In genomic region chr1:173424786-173425407, GRCh38 we compare ENCODE assay signal across 26 cellular contexts. TPM values are rescaled to one million over a fixed set of nuclear protein-coding genes. Genes with fewer than 3 reads are reported as not detected.
DNase-seq lines count a peak whose midpoint lies in the region; ATAC-seq and TF ChIP-seq lines count a peak whose summit lies in the region.
"Had no signal": no experiment of that assay in that cellular context is flagged by ENCODE, and none has a peak within 500 bp of the region (broad histone marks: within the 10 kb centered on the region; RNA-seq: fewer than 3 reads in every experiment).

No MANE protein-coding gene starts in this region.

- no peak overlapping the region for H3K4me3 Mint-ChIP-seq in HFFc6
- no peak overlapping the region for H3K4me3 Mint-ChIP-seq in activated CD8-positive, alpha-beta memory T cell treated with anti-CD3 and anti-CD28 coated beads, Interleukin-2, amount 10 ng/mL, durations not matched to agents 7 days and 5 days
- H3K4me3 Mint-ChIP-seq: activated B cell treated with CpG ODN at 0.5 μM for 24 hours had no signal

- no peak for TF ChIP-seq EP300 in suprapubic skin (IDR thresholded peaks at IDR 0.05)

- no peaks in the 10 kb centered on the region for H3K9me3 Mint-ChIP-seq in HFFc6
- no peaks in the 10 kb centered on the region for H3K9me3 Mint-ChIP-seq in activated CD8-positive, alpha-beta memory T cell treated with anti-CD3 and anti-CD28 coated beads, Interleukin-2, amount 10 ng/mL, durations not matched to agents 7 days and 5 days (ENCODE audit: low read depth)
- H3K9me3 Mint-ChIP-seq: activated B cell treated with CpG ODN at 0.5 μM for 24 hours had no signal

- no peaks in the 10 kb centered on the region for H3K27me3 ChIP-seq in suprapubic skin
- H3K27me3 ChIP-seq: adrenal gland, cardiac muscle cell, left lung, spleen had no signal

- H3K4me1 Mint-ChIP-seq in HFFc6 (ENCODE audit: low read depth), result peaks cover 46% of the 10 kb centered on the region
- H3K4me1 Mint-ChIP-seq in activated CD8-positive, alpha-beta memory T cell treated with anti-CD3 and anti-CD28 coated beads, Interleukin-2, amount 10 ng/mL, durations not matched to agents 7 days and 5 days, result peaks cover 14% of the 10 kb centered on the region

- H3K36me3 ChIP-seq in suprapubic skin, result no peaks in the 10 kb centered on the region
- H3K36me3 ChIP-seq: adrenal gland, cardiac muscle cell, left lung had no signal

- TF ChIP-seq CTCF in HFFc6 (IDR thresholded peaks at IDR 0.05), result no peak
- TF ChIP-seq CTCF in suprapubic skin (IDR thresholded peaks at IDR 0.05), result no peak

- 56% methylated on average over 2 of the region's 2 CpGs for WGBS in suprapubic skin

- peak overlapping the region; percentile 8; the same call in 1 of the 2 replicates for H3K27ac Mint-ChIP-seq in HFFc6
- H3K27ac Mint-ChIP-seq in activated CD8-positive, alpha-beta memory T cell treated with anti-CD3 and anti-CD28 coated beads, Interleukin-2, amount 10 ng/mL, durations not matched to agents 7 days and 5 days, result no peak overlapping the region
- H3K27ac Mint-ChIP-seq: activated B cell treated with CpG ODN at 0.5 μM for 24 hours had no signal

- H3K27ac ChIP-seq in suprapubic skin, result no peak overlapping the region
- H3K27ac ChIP-seq: adrenal gland, cardiac muscle cell, left lung, SK-N-MC, spleen had no signal

- H3K9me3 ChIP-seq in suprapubic skin, result no peaks in the 10 kb centered on the region
- H3K9me3 ChIP-seq: adrenal gland, left lung, spleen had no signal

- H3K36me3 Mint-ChIP-seq in HFFc6 (ENCODE audit: low read depth), result peaks cover 10% of the 10 kb centered on the region
- H3K36me3 Mint-ChIP-seq in activated CD8-positive, alpha-beta memory T cell treated with anti-CD3 and anti-CD28 coated beads, Interleukin-2, amount 10 ng/mL, durations not matched to agents 7 days and 5 days, result no peaks in the 10 kb centered on the region

- no peak overlapping the region for H3K4me3 ChIP-seq in suprapubic skin
- H3K4me3 ChIP-seq: adrenal gland, cardiac muscle cell, left lung, SK-N-MC, spleen had no signal

- DNase-seq in 8988T (peak; percentile 17), HFFc6 (peak; percentile 58), astrocyte of the hippocampus (ENCODE audit: low read depth, low spot score) (peak; percentile 27), kidney tubule cell (ENCODE audit: low spot score) (peak; percentile 69), COR-L47 (lab: John Stamatoyannopoulos, UW) (no peak), suprapubic skin (ENCODE audit: low spot score in 2 of 2) (no peak), NCI-H526 treated with DMSO at 0.1 percent for 48 hours (lab: John Stamatoyannopoulos, UW) (no peak)
- no peak for DNase-seq in activated CD8-positive, alpha-beta memory T cell treated with anti-CD3 and anti-CD28 coated beads, Interleukin-2, amount 10 ng/mL, durations not matched to agents 7 days and 5 days
- DNase-seq: activated B cell treated with CpG ODN at 0.5 μM for 24 hours; activated CD4-positive, alpha-beta T cell treated with anti-CD3 and anti-CD28 coated beads, Interleukin-2, amount 50 U/mL, for 48 hours; activated gamma-delta T cell treated with Interleukin-2 at 50 U/mL for 16 hours; adrenal gland; C1 segment of cervical spinal cord; DMS 273 treated with DMSO at 0.1 percent for 48 hours; erythroblast; GF-D8; KG1; left lung; NCI-H1092 treated with DMSO at 0.1 percent for 48 hours; NCI-H2081; NCI-H446; NK-92 treated with Interleukin-12 subunit alpha and Interleukin-12 subunit beta, amount 100 ng/mL, for 24 hours; spleen; stimulated activated CD4-positive, alpha-beta T cell treated with anti-CD3 and anti-CD28 coated beads, Interleukin-4, amount 100 ng/mL, for 4 hours had no signal

- no peak for ATAC-seq in activated CD8-positive, alpha-beta memory T cell treated with anti-CD3 and anti-CD28 coated beads, Interleukin-2, amount 10 ng/mL, durations not matched to agents 7 days and 5 days
- ATAC-seq: left lung had no signal

- TF ChIP-seq POLR2A in suprapubic skin (IDR thresholded peaks at IDR 0.05), result no peak

- H3K27me3 Mint-ChIP-seq in HFFc6 (ENCODE audit: insufficient read depth), result no peaks in the 10 kb centered on the region; the same call in 1 of the 2 replicates
- no peaks in the 10 kb centered on the region for H3K27me3 Mint-ChIP-seq in activated CD8-positive, alpha-beta memory T cell treated with anti-CD3 and anti-CD28 coated beads, Interleukin-2, amount 10 ng/mL, durations not matched to agents 7 days and 5 days
- H3K27me3 Mint-ChIP-seq: activated B cell treated with CpG ODN at 0.5 μM for 24 hours had no signal

- H3K4me1 ChIP-seq in suprapubic skin, result peaks cover 19% of the 10 kb centered on the region

- CTCF ChIA-PET in activated CD8-positive, alpha-beta memory T cell treated with anti-CD3 and anti-CD28 coated beads, Interleukin-2, amount 10 ng/mL, durations not matched to agents 7 days and 5 days (lab: Charles Lee), result interaction anchor here (1.6 kb wide), 1 partner anchor 401 kb away, joined by 3 read pairs; no protein-coding TSS in a partner anchor

RNA-seq across cellular contexts. Expression of gene PRDX6, which starts 52.2 kb away (rescaled TPM):
- total RNA-seq in HFFc6 (2021; fragmentation: NEBNext Ultra II Directional; extraction: Animal tissue kit (Norgen Biotek cat#: 25700)), result 1,000 to 10,000 TPM in 2 of 6 experiments, 100 to 1,000 TPM in 4; 527 to 1,396 (median 553) TPM
- 100 to 1,000 TPM; 123 to 153 TPM for total RNA-seq in activated CD8-positive, alpha-beta memory T cell treated with anti-CD3 and anti-CD28 coated beads, Interleukin-2, amount 10 ng/mL, durations not matched to agents 7 days and 5 days
- total RNA-seq in suprapubic skin, result 100 to 1,000 TPM; 151 to 223 (median 190) TPM

Comparison
In these comparisons a context has a peak if more than half of its experiments do, and no peak if none do; other contexts are left out.
1. DNase-seq: peak in 8988T (single experiment), HFFc6 (single experiment), astrocyte of the hippocampus (single experiment) and kidney tubule cell (single experiment); none in activated CD8-positive, alpha-beta memory T cell treated with anti-CD3 and anti-CD28 coated beads, Interleukin-2, amount 10 ng/mL, durations not matched to agents 7 days and 5 days (single experiment), COR-L47 (single experiment), suprapubic skin (0 of 2) and NCI-H526 treated with DMSO at 0.1 percent for 48 hours (single experiment).